Comparison of ENCODE assay signal across 1 cellular context in the genomic region with DNA sequence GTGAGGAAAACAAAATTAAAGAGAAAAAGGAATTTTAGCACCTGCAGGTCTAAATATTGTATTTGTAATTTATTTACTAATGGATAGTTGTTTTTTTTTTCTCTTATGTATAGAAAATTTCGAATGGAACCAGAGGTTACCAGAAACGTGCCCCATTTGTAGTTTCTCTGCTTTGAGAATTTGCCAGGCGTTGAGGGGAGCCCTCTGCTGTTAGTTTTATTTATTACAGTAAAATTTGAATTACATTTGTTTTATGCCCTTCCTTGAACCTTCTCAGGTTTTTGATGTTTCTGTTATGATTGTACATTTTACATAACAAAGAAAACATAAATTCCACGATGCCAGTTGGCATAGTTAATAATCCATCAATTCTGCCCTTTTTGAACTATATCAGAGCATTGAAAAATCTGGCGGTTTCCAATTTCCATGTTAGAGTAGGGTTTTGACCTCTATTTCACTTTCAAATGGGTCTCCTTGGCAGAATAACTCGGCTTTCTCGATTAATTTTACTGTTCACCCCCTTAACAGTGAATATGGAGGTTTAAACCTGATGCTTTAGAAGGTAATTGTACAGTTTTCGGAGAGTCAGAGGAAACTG.
TF ChIP-seq lines count a peak whose summit lies in the region.

No MANE protein-coding gene starts in this region.

TF ChIP-seq in endothelial cell of umbilical vein, 7 proteins besides CTCF, POLR2A, EP300 and RAD21 (continued from another document):
- TF ChIP-seq, protein P1, sequence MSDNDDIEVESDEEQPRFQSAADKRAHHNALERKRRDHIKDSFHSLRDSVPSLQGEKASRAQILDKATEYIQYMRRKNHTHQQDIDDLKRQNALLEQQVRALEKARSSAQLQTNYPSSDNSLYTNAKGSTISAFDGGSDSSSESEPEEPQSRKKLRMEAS (IDR thresholded peaks at IDR 0.05; ENCODE audit: insufficient read depth, insufficient read length): no peak
